Comparison of ENCODE assay signal across 15 cellular contexts in genomic region chr19:3520166-3521103, GRCh38. TPM values are rescaled to one million over a fixed set of nuclear protein-coding genes. Genes with fewer than 3 reads are reported as not detected.
DNase-seq lines count a peak whose midpoint lies in the region; ATAC-seq, FAIRE-seq and TF ChIP-seq lines count a peak whose summit lies in the region.
"Had no signal": no experiment of that assay in that cellular context is flagged by ENCODE, and none has a peak within 500 bp of the region (broad histone marks: within the 10 kb centered on the region; RNA-seq: fewer than 3 reads in every experiment).

No MANE protein-coding gene starts in this region.

- peak overlapping the region; percentile 75 for H4K91ac ChIP-seq in H1 (replicated peaks; ENCODE audit: insufficient read length, low read length)

- TF ChIP-seq EP300 in H1 (IDR thresholded peaks at IDR 0.05; ENCODE audit: borderline replicate concordance in 1 of 2, low read depth in 2 of 2, low read length in 2 of 2), result no peak

- no peaks in the 10 kb centered on the region for H3K27me3 Mint-ChIP-seq in naive thymus-derived CD4-positive, alpha-beta T cell

- H3K23me2 ChIP-seq in H1 (ENCODE audit: low read depth, low read length), result no peaks in the 10 kb centered on the region

- H3K27ac ChIP-seq in H1 (ENCODE audit: low read depth, low read length), result no peak overlapping the region
- H3K27ac ChIP-seq in naive thymus-derived CD4-positive, alpha-beta T cell (ENCODE audit: low read depth, low read length), result no peak overlapping the region
- H3K27ac ChIP-seq: SJCRH30 had no signal

- H3K9me3 ChIP-seq in NT2/D1 (ENCODE audit: insufficient read depth, low read length) (no peaks in the 10 kb centered on the region), H1 (ENCODE audit: insufficient read depth in 2 of 2, low read depth in 1 of 2, low read length in 1 of 2) (no peaks in the 10 kb centered on the region)
- no peaks in the 10 kb centered on the region for H3K9me3 ChIP-seq in naive thymus-derived CD4-positive, alpha-beta T cell (ENCODE audit: control insufficient read depth in 2 of 3, low read length in 3 of 3)
- H3K9me3 ChIP-seq: SJCRH30 had no signal

- DNase-seq in COLO668 (lab: John Stamatoyannopoulos, UW; ENCODE audit: unreplicated experiment) (peak; percentile 93), NT2/D1 (ENCODE audit: low read depth, low spot score) (no peak), H1 (ENCODE audit: low read depth in 1 of 2, low spot score in 2 of 2) (no peak), NCI-H1092 (lab: John Stamatoyannopoulos, UW) (no peak), NCI-H128 (lab: John Stamatoyannopoulos, UW; ENCODE audit: unreplicated experiment) (no peak)
- no peak for DNase-seq in naive thymus-derived CD4-positive, alpha-beta T cell
- no peak for DNase-seq in activated CD4-positive, alpha-beta T cell treated with anti-CD3 and anti-CD28 coated beads, Interleukin-2, amount 50 U/mL, for 48 hours
- DNase-seq in activated CD8-positive, alpha-beta memory T cell treated with anti-CD3 and anti-CD28 coated beads, Interleukin-2, amount 50 U/mL, for 4 hours, result no peak
- DNase-seq: activated effector memory CD4-positive, alpha-beta T cell treated with anti-CD3 and anti-CD28 coated beads, Interleukin-2, amount 50 U/mL, for 16 hours; AML-193; NCI-H524 treated with DMSO at 0.1 percent for 48 hours; SJCRH30; stimulated activated CD4-positive, alpha-beta T cell treated with anti-CD3 and anti-CD28 coated beads, Interleukin-15, amount 100 ng/mL, for 24 hours had no signal

- no peak overlapping the region for H2AFZ ChIP-seq in H1 (ENCODE audit: low read length)

- H3K14ac ChIP-seq in H1 (ENCODE audit: insufficient read length), result no peak overlapping the region

- no peak overlapping the region for H4K8ac ChIP-seq in H1 (ENCODE audit: extremely low read depth, insufficient read depth, low read length)

- no peak for TF ChIP-seq POLR2A in H1 (IDR thresholded peaks at IDR 0.05; ENCODE audit: control extremely low read depth in 1 of 2, low read depth in 2 of 2, low read length in 2 of 2)

- H2BK15ac ChIP-seq in H1 (ENCODE audit: low read length), result peak overlapping the region; percentile 47; the same call in 1 of the 2 replicates

- peaks cover 0 to 15% of the 10 kb centered on the region in 2 experiments for H4K20me1 ChIP-seq in H1 (replicated peaks in 1 of 2; ENCODE audit: control insufficient read depth in 1 of 2, insufficient read depth in 2 of 2, low read length in 2 of 2)

- peak overlapping the region in 1 of 9 donors; percentile 3 for H3K27ac Mint-ChIP-seq in naive thymus-derived CD4-positive, alpha-beta T cell

- no peaks in the 10 kb centered on the region for H3K27me3 ChIP-seq in NT2/D1 (ENCODE audit: insufficient read depth, insufficient read length)
- no peaks in the 10 kb centered on the region for H3K27me3 ChIP-seq in H1 (replicated peaks in 1 of 4; ENCODE audit: control insufficient read depth in 3 of 4, extremely low read depth in 1 of 4, insufficient read depth in 3 of 4, low read length in 3 of 4)
- no peaks in the 10 kb centered on the region for H3K27me3 ChIP-seq in naive thymus-derived CD4-positive, alpha-beta T cell (ENCODE audit: control insufficient read depth in 2 of 2, insufficient read depth in 2 of 2, low read length in 2 of 2)
- H3K27me3 ChIP-seq: SJCRH30 had no signal

- intact Hi-C loops in naive thymus-derived CD4-positive, alpha-beta T cell (cut with micrococcal nuclease), result no loop called here

- H3K4me1 ChIP-seq in NT2/D1 (ENCODE audit: insufficient read depth, insufficient read length), result peaks cover 39% of the 10 kb centered on the region
- H3K4me1 ChIP-seq in H1 (replicated peaks in 1 of 4; ENCODE audit: control insufficient read depth in 3 of 4, insufficient read depth in 4 of 4, low read length in 3 of 4), result peaks cover 0 to 29% (median 20%) of the 10 kb centered on the region in 4 experiments; a peak in 6 of 7 replicates
- peaks cover 7 to 11% of the 10 kb centered on the region in 2 donors for H3K4me1 ChIP-seq in naive thymus-derived CD4-positive, alpha-beta T cell (ENCODE audit: control insufficient read depth in 2 of 2, insufficient read depth in 2 of 2, low read length in 2 of 2)
- H3K4me1 ChIP-seq: SJCRH30 had no signal

- H3K9ac ChIP-seq in NT2/D1 (ENCODE audit: insufficient read length, low read depth) (peak overlapping the region; percentile 12), H1 (replicated peaks in 1 of 4; ENCODE audit: extremely low read depth in 1 of 4, low read depth in 3 of 4, low read length in 3 of 4) (no peak overlapping the region)

- no peak overlapping the region for H3K23ac ChIP-seq in H1 (ENCODE audit: insufficient read length)

- H2AK5ac ChIP-seq in H1 (ENCODE audit: low read depth, low read length), result peak overlapping the region; percentile 59; the same call in 1 of the 2 replicates

- peak overlapping the region; percentile 77; the same call in 1 of the 2 replicates for H2BK12ac ChIP-seq in H1 (ENCODE audit: low read depth, low read length)

- no peak for FAIRE-seq in H1 (lab: Jason Lieb, UNC)

- no peaks in the 10 kb centered on the region for H3K9me3 Mint-ChIP-seq in naive thymus-derived CD4-positive, alpha-beta T cell

- H3K79me1 ChIP-seq in H1 (ENCODE audit: low read depth, low read length), result peaks cover 6% of the 10 kb centered on the region; the same call in 1 of the 2 replicates

- POLR2A ChIA-PET in H1 (lab: Charles Lee; ENCODE audit: partially characterized antibody), result interaction anchor here (0.8 to 1.5 kb wide), 3 partner anchors 8 to 18 kb away, joined by 3 to 7 read pairs (median 4); partner anchors contain the start of gene TEKTIP1
- POLR2A ChIA-PET in naive thymus-derived CD4-positive, alpha-beta T cell (lab: Charles Lee), result no interaction called here

- no peak overlapping the region for H4K5ac ChIP-seq in H1 (ENCODE audit: insufficient read length, low read depth, low read length)

- ATAC-seq in naive thymus-derived CD4-positive, alpha-beta T cell, result peak; percentile 35

- peaks cover 76% of the 10 kb centered on the region for H3K36me3 ChIP-seq in NT2/D1 (ENCODE audit: insufficient read depth, insufficient read length, low read length)
- no peaks in the 10 kb centered on the region for H3K36me3 ChIP-seq in H1 (ENCODE audit: control insufficient read depth in 2 of 4, insufficient read depth in 4 of 4, low read length in 3 of 4)
- H3K36me3 ChIP-seq in naive thymus-derived CD4-positive, alpha-beta T cell (ENCODE audit: control insufficient read depth in 2 of 3, insufficient read depth in 3 of 3, low read length in 3 of 3), result peaks cover 0 to 56% (median 6%) of the 10 kb centered on the region in 3 experiments

- peak overlapping the region; percentile 20; the same call in 1 of the 2 replicates for H3K18ac ChIP-seq in H1 (ENCODE audit: extremely low read depth, low read length)

- H2BK5ac ChIP-seq in H1 (ENCODE audit: low read depth, low read length), result peak overlapping the region; percentile 47

- H3K56ac ChIP-seq in H1 (replicated peaks; ENCODE audit: insufficient read length, low read depth, low read length), result no peak overlapping the region

- 90% methylated on average over 34 of the region's 37 CpGs; no CpG with 5 or more reads in 1 of the 2 experiments for WGBS in H1 (ENCODE audit: extremely low coverage in 1 of 2, insufficient coverage in 1 of 2, insufficient read length in 1 of 2, insufficient replicate concordance in 2 of 2, low coverage in 1 of 2, low lambda C conversion rate in 2 of 2, missing lambda C conversion rate in 1 of 2), 2 experiments

- H3K4me3 ChIP-seq in NT2/D1 (ENCODE audit: insufficient read length, low read depth) (no peak overlapping the region), H1 (ENCODE audit: extremely low read depth in 1 of 4, insufficient read depth in 2 of 4, low read depth in 3 of 4, low read length in 4 of 4) (no peak overlapping the region)
- no peak overlapping the region for H3K4me3 ChIP-seq in naive thymus-derived CD4-positive, alpha-beta T cell (ENCODE audit: low read length)
- H3K4me3 ChIP-seq: SJCRH30 had no signal

- peak; percentile 33 to 42 (median 41) for TF ChIP-seq CTCF in H1 (IDR thresholded peaks at IDR 0.05; ENCODE audit: control extremely low read depth in 1 of 3, insufficient read depth in 1 of 3, low read depth in 1 of 3, low read length in 3 of 3)

- H3K4me1 Mint-ChIP-seq in naive thymus-derived CD4-positive, alpha-beta T cell, result peaks cover 13 to 36% (median 20%) of the 10 kb centered on the region in 7 donors

- H2BK120ac ChIP-seq in H1 (replicated peaks; ENCODE audit: low read depth, low read length), result no peak overlapping the region

- H3K4me2 ChIP-seq in H1 (ENCODE audit: insufficient read depth in 1 of 2, low read depth in 2 of 2, low read length in 2 of 2), result no peak overlapping the region

- H3K36me3 Mint-ChIP-seq in naive thymus-derived CD4-positive, alpha-beta T cell, result peaks cover 0 to 14% (median 8%) of the 10 kb centered on the region in 5 donors

- H3K4me3 Mint-ChIP-seq in naive thymus-derived CD4-positive, alpha-beta T cell, result no peak overlapping the region

- H2BK20ac ChIP-seq in H1 (ENCODE audit: low read length), result no peak overlapping the region

- H3K79me2 ChIP-seq in H1 (ENCODE audit: control insufficient read depth in 1 of 2, insufficient read depth in 2 of 2, low read length in 2 of 2), result peaks cover 0 to 47% of the 10 kb centered on the region in 2 experiments; a peak in 3 of 4 replicates

- peak; percentile 25 to 42; a peak in 3 of 4 replicates for TF ChIP-seq RAD21 in H1 (IDR thresholded peaks at IDR 0.05 in 1 of 2, conservative IDR thresholded peaks at IDR 0.05 in 1 of 2; ENCODE audit: low read depth in 2 of 2, low read length in 2 of 2)

- no peak overlapping the region for H3K4ac ChIP-seq in H1 (replicated peaks; ENCODE audit: insufficient read length, low read depth, low read length)

- CTCF ChIA-PET in H1 (lab: Charles Lee; ENCODE audit: partially characterized antibody), result interaction anchor here (1.0 to 4.7 kb wide), 9 partner anchors 10 to 65 kb away, joined by 3 to 15 read pairs (median 4); partner anchors contain the start of gene GIPC3
- CTCF ChIA-PET in naive thymus-derived CD4-positive, alpha-beta T cell (lab: Charles Lee), result no interaction called here

RNA-seq across cellular contexts. Expression of gene FZR1, which starts 14.3 kb away (rescaled TPM):
- 35.5 and 36.9 TPM in 2 replicates for total RNA-seq in H1 (2021; fragmentation: NEBNext Ultra II Directional; extraction: Animal tissue kit (Norgen Biotek cat#: 25700))
- 21.6 and 35.0 TPM in 2 replicates for polyA plus RNA-seq in H1 (2011; rRNA removed)
- polyA plus RNA-seq in H1 (2011; cell fraction: cytosol; rRNA removed), result 24.1 TPM
- polyA plus RNA-seq in H1 (2011; cell fraction: nucleus; rRNA removed), result 109 TPM
- 26.5 to 36.4 TPM (median 30.8 TPM) in 4 replicates for polyA plus RNA-seq in H1 (2012, experiment 1 of 2)
- 19.9 TPM for polyA plus RNA-seq in H1 (2012, experiment 2 of 2)
- 21.4 TPM for polyA plus RNA-seq in H1 (2013, experiment 1 of 2)
- 20.2 TPM for polyA plus RNA-seq in H1 (2013, experiment 2 of 2)
- 20.4 and 21.5 TPM in 2 replicates for polyA minus RNA-seq in H1 (2011; rRNA and poly(A)+ RNA removed)
- polyA minus RNA-seq in H1 (2011; cell fraction: cytosol; rRNA and poly(A)+ RNA removed), result 32.5 TPM
- polyA minus RNA-seq in H1 (2011; cell fraction: nucleus; rRNA and poly(A)+ RNA removed), result 35.9 TPM
- total RNA-seq in naive thymus-derived CD4-positive, alpha-beta T cell, result 10 to 100 TPM; 60.7 to 90.7 (median 71.3) TPM
- polyA plus RNA-seq in naive thymus-derived CD4-positive, alpha-beta T cell, result 10 to 100 TPM in 1 of 2 donors, 1 to 10 TPM in 1; 7.8 to 15.1 TPM

RNA-seq across cellular contexts. Expression of gene TEKTIP1, which starts 18.5 kb away (rescaled TPM):
- total RNA-seq in H1 (2021; fragmentation: NEBNext Ultra II Directional; extraction: Animal tissue kit (Norgen Biotek cat#: 25700)), result 1.0 and 1.1 TPM in 2 replicates
- 0.49 TPM in 1 of 2 replicates, not detected in the other for polyA plus RNA-seq in H1 (2011; rRNA removed)
- polyA plus RNA-seq in H1 (2011; cell fraction: cytosol; rRNA removed), result 0.34 TPM
- polyA plus RNA-seq in H1 (2011; cell fraction: nucleus; rRNA removed), result 6.0 TPM
- polyA plus RNA-seq in H1 (2012, experiment 1 of 2), result 0.94 to 2.2 TPM (median 1.6 TPM) in 3 of 4 replicates, not detected in the other
- polyA plus RNA-seq in H1 (2012, experiment 2 of 2), result 1.3 TPM
- 0.45 TPM for polyA plus RNA-seq in H1 (2013, experiment 1 of 2)
- 0.17 TPM for polyA plus RNA-seq in H1 (2013, experiment 2 of 2)
- polyA minus RNA-seq in H1 (2011; rRNA and poly(A)+ RNA removed), result 0.32 TPM in 1 of 2 replicates, not detected in the other
- polyA minus RNA-seq in H1 (2011; cell fraction: cytosol; rRNA and poly(A)+ RNA removed), result not detected
- not detected for polyA minus RNA-seq in H1 (2011; cell fraction: nucleus; rRNA and poly(A)+ RNA removed)
- 10 to 100 TPM in 3 of 5 experiments, 1 to 10 TPM in 2; 5.6 to 11.5 (median 10.6) TPM for total RNA-seq in naive thymus-derived CD4-positive, alpha-beta T cell
- not detected for polyA plus RNA-seq in naive thymus-derived CD4-positive, alpha-beta T cell
- total RNA-seq: kidney epithelial cell, SJCRH30 had no signal

RNA-seq across cellular contexts. Expression of gene DOHH, which starts 20.0 kb away (rescaled TPM):
- total RNA-seq in H1 (2021; fragmentation: NEBNext Ultra II Directional; extraction: Animal tissue kit (Norgen Biotek cat#: 25700)), result 17.7 and 19.1 TPM in 2 replicates
- 7.3 and 12.7 TPM in 2 replicates for polyA plus RNA-seq in H1 (2011; rRNA removed)
- polyA plus RNA-seq in H1 (2011; cell fraction: cytosol; rRNA removed), result 15.9 TPM
- 11.2 TPM for polyA plus RNA-seq in H1 (2011; cell fraction: nucleus; rRNA removed)
- polyA plus RNA-seq in H1 (2012, experiment 1 of 2), result 10.4 to 19.5 TPM (median 17.7 TPM) in 4 replicates
- 10.3 TPM for polyA plus RNA-seq in H1 (2012, experiment 2 of 2)
- polyA plus RNA-seq in H1 (2013, experiment 1 of 2), result 5.3 TPM
- polyA plus RNA-seq in H1 (2013, experiment 2 of 2), result 5.6 TPM
- 2.0 and 2.4 TPM in 2 replicates for polyA minus RNA-seq in H1 (2011; rRNA and poly(A)+ RNA removed)
- 8.9 TPM for polyA minus RNA-seq in H1 (2011; cell fraction: cytosol; rRNA and poly(A)+ RNA removed)
- 8.9 TPM for polyA minus RNA-seq in H1 (2011; cell fraction: nucleus; rRNA and poly(A)+ RNA removed)
- 10 to 100 TPM in 1 of 5 experiments, 1 to 10 TPM in 4; 4.4 to 16.4 (median 8.0) TPM for total RNA-seq in naive thymus-derived CD4-positive, alpha-beta T cell
- 10 to 100 TPM in 1 of 2 donors, 1 to 10 TPM in 1; 4.6 to 15.0 TPM for polyA plus RNA-seq in naive thymus-derived CD4-positive, alpha-beta T cell

RNA-seq across cellular contexts. Expression of gene MFSD12, which starts 37.0 kb away (rescaled TPM):
- 59.6 and 62.5 TPM in 2 replicates for total RNA-seq in H1 (2021; fragmentation: NEBNext Ultra II Directional; extraction: Animal tissue kit (Norgen Biotek cat#: 25700))
- 71.3 and 110 TPM in 2 replicates for polyA plus RNA-seq in H1 (2011; rRNA removed)
- 71.6 TPM for polyA plus RNA-seq in H1 (2011; cell fraction: cytosol; rRNA removed)
- 146 TPM for polyA plus RNA-seq in H1 (2011; cell fraction: nucleus; rRNA removed)
- 48.8 to 71.1 TPM (median 62.8 TPM) in 4 replicates for polyA plus RNA-seq in H1 (2012, experiment 1 of 2)
- polyA plus RNA-seq in H1 (2012, experiment 2 of 2), result 48.1 TPM
- polyA plus RNA-seq in H1 (2013, experiment 1 of 2), result 64.5 TPM
- polyA plus RNA-seq in H1 (2013, experiment 2 of 2), result 71.3 TPM
- polyA minus RNA-seq in H1 (2011; rRNA and poly(A)+ RNA removed), result 30.6 and 31.0 TPM in 2 replicates
- polyA minus RNA-seq in H1 (2011; cell fraction: cytosol; rRNA and poly(A)+ RNA removed), result 48.5 TPM
- polyA minus RNA-seq in H1 (2011; cell fraction: nucleus; rRNA and poly(A)+ RNA removed), result 41.9 TPM
- total RNA-seq in naive thymus-derived CD4-positive, alpha-beta T cell, result 100 to 1,000 TPM in 3 of 5 experiments, 10 to 100 TPM in 2; 95.2 to 153 (median 101) TPM
- 10 to 100 TPM; 41.2 to 74.0 TPM for polyA plus RNA-seq in naive thymus-derived CD4-positive, alpha-beta T cell

RNA-seq across cellular contexts. Expression of gene SMIM44, which starts 37.2 kb away (rescaled TPM):
- total RNA-seq in H1 (2021; fragmentation: NEBNext Ultra II Directional; extraction: Animal tissue kit (Norgen Biotek cat#: 25700)), result not detected in 2 replicates
- polyA plus RNA-seq in H1 (2011; rRNA removed), result not detected in 2 replicates
- polyA plus RNA-seq in H1 (2011; cell fraction: cytosol; rRNA removed), result not detected
- not detected for polyA plus RNA-seq in H1 (2011; cell fraction: nucleus; rRNA removed)
- not detected in 4 replicates for polyA plus RNA-seq in H1 (2012, experiment 1 of 2)
- polyA plus RNA-seq in H1 (2012, experiment 2 of 2), result not detected
- not detected for polyA plus RNA-seq in H1 (2013, experiment 1 of 2)
- not detected for polyA plus RNA-seq in H1 (2013, experiment 2 of 2)
- not detected in 2 replicates for polyA minus RNA-seq in H1 (2011; rRNA and poly(A)+ RNA removed)
- polyA minus RNA-seq in H1 (2011; cell fraction: cytosol; rRNA and poly(A)+ RNA removed), result not detected
- polyA minus RNA-seq in H1 (2011; cell fraction: nucleus; rRNA and poly(A)+ RNA removed), result not detected
- not detected for total RNA-seq in naive thymus-derived CD4-positive, alpha-beta T cell
- polyA plus RNA-seq in naive thymus-derived CD4-positive, alpha-beta T cell, result not detected
- total RNA-seq: cardiac septum, SJCRH30 had no signal
